ENCODE assay signal across 18 cellular contexts in genomic region chr10:71854031-71854430, GRCh38. TPM values are rescaled to one million over a fixed set of nuclear protein-coding genes. Genes with fewer than 3 reads are reported as not detected.
A peak's percentile ranks its signal among the peaks of the same experiment; 100 is the strongest.
DNase-seq lines count a peak whose midpoint lies in the region; ATAC-seq and TF ChIP-seq lines count a peak whose summit lies in the region.
"Had no signal": no experiment of that assay in that cellular context is flagged by ENCODE, and none has a peak within 500 bp of the region (broad histone marks: within the 10 kb centered on the region; RNA-seq: fewer than 3 reads in every experiment).

No MANE protein-coding gene starts in this region.

- peaks cover 19 to 20% (median 20%) of the 10 kb centered on the region in 11 experiments for H4K20me1 ChIP-seq in BLaER1 treated with 17β-estradiol and CSF1 and Interleukin-3, amounts not matched to agents 10 nM and 100 nM

- H3K27me3 ChIP-seq in BLaER1 treated with 17β-estradiol and CSF1 and Interleukin-3, amounts not matched to agents 10 nM and 100 nM = no peaks in the 10 kb centered on the region
- H3K27me3 ChIP-seq: gastroesophageal sphincter, neutrophil, upper lobe of right lung had no signal

- peaks cover 39 to 81% (median 62%) of the 10 kb centered on the region in 10 experiments for H3K4me1 ChIP-seq in BLaER1 treated with 17β-estradiol and CSF1 and Interleukin-3, amounts not matched to agents 10 nM and 100 nM

- no peak overlapping the region; a peak in 1 of 22 replicates for H3K9ac ChIP-seq in BLaER1 treated with 17β-estradiol and CSF1 and Interleukin-3, amounts not matched to agents 10 nM and 100 nM

- H3K4me3 ChIP-seq in BLaER1 treated with 17β-estradiol and CSF1 and Interleukin-3, amounts not matched to agents 10 nM and 100 nM = no peak overlapping the region
- H3K4me3 ChIP-seq in fibroblast of pulmonary artery (replicated peaks; ENCODE audit: low read depth, low read length) = no peak overlapping the region
- H3K4me3 ChIP-seq: gastroesophageal sphincter, lung, upper lobe of right lung had no signal

- H3K9me3 ChIP-seq in BLaER1 treated with 17β-estradiol and CSF1 and Interleukin-3, amounts not matched to agents 10 nM and 100 nM (replicated peaks in 1 of 11) = no peaks in the 10 kb centered on the region
- H3K9me3 ChIP-seq: gastroesophageal sphincter, neutrophil, upper lobe of right lung had no signal

- ATAC-seq in HG02973 (IDR thresholded peaks at IDR 0.05; ENCODE audit: unreplicated experiment) (no peak), HG03135 (IDR thresholded peaks at IDR 0.05; ENCODE audit: unreplicated experiment) (no peak)
- ATAC-seq: activated T-helper 17 cell treated with anti-CD3 and anti-CD28 coated beads, Interleukin-2, amount 50 U/mL, for 72 hours; gastroesophageal sphincter; stimulated activated naive B cell treated with anti-CD40 and anti-IgM and Interleukin-4, amounts not matched to agents 10 μg/mL and 1 μg/mL and 100 μg/mL, for 72 hours; upper lobe of right lung had no signal

- peaks cover 0 to 15% (median 7%) of the 10 kb centered on the region in 11 experiments; a peak in 11 of 22 replicates for H3K36me3 ChIP-seq in BLaER1 treated with 17β-estradiol and CSF1 and Interleukin-3, amounts not matched to agents 10 nM and 100 nM
- H3K36me3 ChIP-seq: gastroesophageal sphincter, neutrophil, upper lobe of right lung had no signal

- DNase-seq in RPMI7951 (ENCODE audit: low read depth) (peak; percentile 54), fibroblast of pulmonary artery (ENCODE audit: low read depth) (peak; percentile 80), pons (ENCODE audit: low spot score) (peak; percentile 91), NCI-H1092 (lab: John Stamatoyannopoulos, UW) (no peak), SIG-M5 treated with dmso at 0.1 percent for 504 hours (lab: John Stamatoyannopoulos, UW; ENCODE audit: unreplicated experiment) (no peak)
- DNase-seq: CD4-positive, CD25-positive, alpha-beta regulatory T cell; NCI-H1436; NCI-H446 treated with DMSO at 0.1 percent for 48 hours; stimulated activated naive B cell treated with anti-CD40 and anti-IgM and Interleukin-4, amounts not matched to agents 10 μg/mL and 1 μg/mL and 100 μg/mL, for 72 hours; upper lobe of right lung had no signal

- H3K4me2 ChIP-seq in BLaER1 treated with 17β-estradiol and CSF1 and Interleukin-3, amounts not matched to agents 10 nM and 100 nM = peak overlapping the region in 7 of 11 experiments; percentile 77 to 93 (median 86); a peak in 14 of 22 replicates

- no peak for TF ChIP-seq CTCF in fibroblast of pulmonary artery (IDR thresholded peaks at IDR 0.05; ENCODE audit: low read length, missing control alignments)

- H3K27ac ChIP-seq in BLaER1 treated with 17β-estradiol and CSF1 and Interleukin-3, amounts not matched to agents 10 nM and 100 nM = peak overlapping the region in 9 of 11 experiments; percentile 37 to 97 (median 93); a peak in 15 of 22 replicates
- H3K27ac ChIP-seq: upper lobe of right lung, VCaP had no signal

RNA-seq across cellular contexts. Expression of gene PSAP, which starts 3.0 kb away (rescaled TPM):
- total RNA-seq in RPMI7951 (2014; rRNA removed; shearing (Covaris generic)) = 304 and 324 TPM in 2 replicates

Comparison
In these comparisons a context has a peak if more than half of its experiments do, and no peak if none do; other contexts are left out.
1. DNase-seq: peak in RPMI7951 (single experiment), fibroblast of pulmonary artery (single experiment) and pons (single experiment); none in NCI-H1092 (single experiment) and SIG-M5 treated with dmso at 0.1 percent for 504 hours (single experiment).